In the genomic region with DNA sequence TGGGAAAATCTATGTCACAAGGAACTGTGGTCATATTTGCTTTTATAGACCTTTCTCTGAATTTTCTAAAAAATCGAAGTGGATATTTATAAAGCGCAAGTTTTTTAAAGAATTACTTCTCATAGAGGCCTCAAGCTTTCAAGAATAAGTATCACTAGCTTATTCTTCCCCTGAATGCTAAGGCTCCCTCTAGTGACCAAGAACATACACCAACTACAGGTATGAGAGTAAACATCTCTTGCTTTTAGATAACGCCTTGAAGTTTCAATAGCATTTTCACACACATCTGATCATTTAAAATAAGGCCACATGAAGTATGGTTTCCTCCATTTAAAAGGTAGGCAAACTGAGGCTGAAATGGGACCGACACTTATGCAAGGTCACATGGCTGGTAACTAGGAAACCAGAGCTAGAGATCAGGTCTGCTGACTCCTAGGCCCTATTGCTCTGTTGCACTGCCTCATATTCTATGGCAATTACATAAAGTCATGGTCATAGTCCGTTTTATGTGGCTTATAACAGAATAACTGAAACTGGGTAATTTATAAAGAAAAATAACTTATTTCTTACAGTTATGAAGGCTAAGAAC, we compare ENCODE assay signal across 1 cellular context.
TF ChIP-seq lines count a peak whose summit lies in the region.

No MANE protein-coding gene starts in this region.

TF ChIP-seq in HepG2, 621 proteins besides CTCF, POLR2A, EP300 and RAD21 (continued from another document):
- TF ChIP-seq SOX13 (IDR thresholded peaks at IDR 0.05) (no peak), SOX13 (CRISPR knock-in tag; conservative IDR thresholded peaks at IDR 0.05 in 1 of 2, IDR thresholded peaks at IDR 0.05 in 1 of 2) (0 out of 4 replicates have a peak, but pooled peaks of 1 of the 2 experiments have one; percentile 7), KAT8 (CRISPR knock-in tag; IDR thresholded peaks at IDR 0.05) (0 out of 2 replicates have a peak, but pooled peaks have one; percentile 23), ZNF362 (CRISPR knock-in tag; IDR thresholded peaks at IDR 0.05; ENCODE audit: borderline replicate concordance) (no peak), FOXA3 (CRISPR knock-in tag; IDR thresholded peaks at IDR 0.05) (peak; percentile 70), NAIF1 (CRISPR knock-in tag; IDR thresholded peaks at IDR 0.05; ENCODE audit: borderline replicate concordance) (no peak), RFXANK (CRISPR knock-in tag; IDR thresholded peaks at IDR 0.05) (0 out of 2 replicates have a peak, but pooled peaks have one; percentile 61), SALL2 (CRISPR knock-in tag; IDR thresholded peaks at IDR 0.05) (no peak), RBM39 (IDR thresholded peaks at IDR 0.05; ENCODE audit: low read depth, low read length, poor library complexity, severe bottlenecking) (no peak), STAG1 (CRISPR knock-in tag; IDR thresholded peaks at IDR 0.05) (peak; percentile 79), RFX5 (IDR thresholded peaks at IDR 0.05; ENCODE audit: low read depth, low read length) (no peak), TBX2 (CRISPR knock-in tag; IDR thresholded peaks at IDR 0.05; ENCODE audit: borderline replicate concordance) (no peak), MYPOP (CRISPR knock-in tag; IDR thresholded peaks at IDR 0.05) (no peak), LRRFIP1 (CRISPR knock-in tag; conservative IDR thresholded peaks at IDR 0.05) (no peak), JARID2 (CRISPR knock-in tag; IDR thresholded peaks at IDR 0.05; ENCODE audit: insufficient replicate concordance) (no peak), FOXC1 (CRISPR knock-in tag; IDR thresholded peaks at IDR 0.05; ENCODE audit: borderline replicate concordance) (no peak), FOXA1 (IDR thresholded peaks at IDR 0.05) (no peak), FOXA1 (CRISPR knock-in tag; IDR thresholded peaks at IDR 0.05) (peak; percentile 64), RXRA (CRISPR knock-in tag; IDR thresholded peaks at IDR 0.05) (no peak), FOXP1 (IDR thresholded peaks at IDR 0.05) (no peak), FOXP1 (CRISPR knock-in tag; IDR thresholded peaks at IDR 0.05) (no peak), ZNF512 (CRISPR knock-in tag; IDR thresholded peaks at IDR 0.05) (no peak), KLF11 (CRISPR knock-in tag; IDR thresholded peaks at IDR 0.05) (no peak), ZFP37 (CRISPR knock-in tag; IDR thresholded peaks at IDR 0.05; ENCODE audit: borderline replicate concordance) (no peak), ZNF776 (CRISPR knock-in tag; IDR thresholded peaks at IDR 0.05) (no peak), MAF1 (CRISPR knock-in tag; IDR thresholded peaks at IDR 0.05; ENCODE audit: borderline replicate concordance) (no peak), PHB2 (IDR thresholded peaks at IDR 0.05; ENCODE audit: partially characterized antibody) (no peak), GABPA (IDR thresholded peaks at IDR 0.05; ENCODE audit: low read depth, low read length) (no peak), GABPA (CRISPR knock-in tag; IDR thresholded peaks at IDR 0.05; ENCODE audit: low read depth) (no peak), PREB (CRISPR knock-in tag; IDR thresholded peaks at IDR 0.05) (no peak)
- TF ChIP-seq, protein P1, sequence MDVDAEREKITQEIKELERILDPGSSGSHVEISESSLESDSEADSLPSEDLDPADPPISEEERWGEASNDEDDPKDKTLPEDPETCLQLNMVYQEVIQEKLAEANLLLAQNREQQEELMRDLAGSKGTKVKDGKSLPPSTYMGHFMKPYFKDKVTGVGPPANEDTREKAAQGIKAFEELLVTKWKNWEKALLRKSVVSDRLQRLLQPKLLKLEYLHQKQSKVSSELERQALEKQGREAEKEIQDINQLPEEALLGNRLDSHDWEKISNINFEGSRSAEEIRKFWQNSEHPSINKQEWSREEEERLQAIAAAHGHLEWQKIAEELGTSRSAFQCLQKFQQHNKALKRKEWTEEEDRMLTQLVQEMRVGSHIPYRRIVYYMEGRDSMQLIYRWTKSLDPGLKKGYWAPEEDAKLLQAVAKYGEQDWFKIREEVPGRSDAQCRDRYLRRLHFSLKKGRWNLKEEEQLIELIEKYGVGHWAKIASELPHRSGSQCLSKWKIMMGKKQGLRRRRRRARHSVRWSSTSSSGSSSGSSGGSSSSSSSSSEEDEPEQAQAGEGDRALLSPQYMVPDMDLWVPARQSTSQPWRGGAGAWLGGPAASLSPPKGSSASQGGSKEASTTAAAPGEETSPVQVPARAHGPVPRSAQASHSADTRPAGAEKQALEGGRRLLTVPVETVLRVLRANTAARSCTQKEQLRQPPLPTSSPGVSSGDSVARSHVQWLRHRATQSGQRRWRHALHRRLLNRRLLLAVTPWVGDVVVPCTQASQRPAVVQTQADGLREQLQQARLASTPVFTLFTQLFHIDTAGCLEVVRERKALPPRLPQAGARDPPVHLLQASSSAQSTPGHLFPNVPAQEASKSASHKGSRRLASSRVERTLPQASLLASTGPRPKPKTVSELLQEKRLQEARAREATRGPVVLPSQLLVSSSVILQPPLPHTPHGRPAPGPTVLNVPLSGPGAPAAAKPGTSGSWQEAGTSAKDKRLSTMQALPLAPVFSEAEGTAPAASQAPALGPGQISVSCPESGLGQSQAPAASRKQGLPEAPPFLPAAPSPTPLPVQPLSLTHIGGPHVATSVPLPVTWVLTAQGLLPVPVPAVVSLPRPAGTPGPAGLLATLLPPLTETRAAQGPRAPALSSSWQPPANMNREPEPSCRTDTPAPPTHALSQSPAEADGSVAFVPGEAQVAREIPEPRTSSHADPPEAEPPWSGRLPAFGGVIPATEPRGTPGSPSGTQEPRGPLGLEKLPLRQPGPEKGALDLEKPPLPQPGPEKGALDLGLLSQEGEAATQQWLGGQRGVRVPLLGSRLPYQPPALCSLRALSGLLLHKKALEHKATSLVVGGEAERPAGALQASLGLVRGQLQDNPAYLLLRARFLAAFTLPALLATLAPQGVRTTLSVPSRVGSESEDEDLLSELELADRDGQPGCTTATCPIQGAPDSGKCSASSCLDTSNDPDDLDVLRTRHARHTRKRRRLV (CRISPR knock-in tag; IDR thresholded peaks at IDR 0.05) = no peak
- TF ChIP-seq, protein P2, sequence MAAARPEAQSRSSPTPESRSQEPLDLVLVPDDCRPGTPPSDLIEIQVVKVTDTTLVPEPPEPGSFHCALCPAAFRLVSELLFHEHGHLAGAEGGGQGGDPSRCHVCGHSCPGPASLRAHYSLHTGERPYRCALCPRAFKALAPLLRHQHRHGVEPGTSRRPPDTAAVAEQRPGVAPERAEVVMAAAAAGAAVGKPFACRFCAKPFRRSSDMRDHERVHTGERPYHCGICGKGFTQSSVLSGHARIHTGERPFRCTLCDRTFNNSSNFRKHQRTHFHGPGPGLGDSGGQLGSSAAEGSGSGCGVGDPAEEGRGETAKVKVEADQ (CRISPR knock-in tag; IDR thresholded peaks at IDR 0.05; ENCODE audit: borderline replicate concordance) = no peak
- TF ChIP-seq, protein P3, sequence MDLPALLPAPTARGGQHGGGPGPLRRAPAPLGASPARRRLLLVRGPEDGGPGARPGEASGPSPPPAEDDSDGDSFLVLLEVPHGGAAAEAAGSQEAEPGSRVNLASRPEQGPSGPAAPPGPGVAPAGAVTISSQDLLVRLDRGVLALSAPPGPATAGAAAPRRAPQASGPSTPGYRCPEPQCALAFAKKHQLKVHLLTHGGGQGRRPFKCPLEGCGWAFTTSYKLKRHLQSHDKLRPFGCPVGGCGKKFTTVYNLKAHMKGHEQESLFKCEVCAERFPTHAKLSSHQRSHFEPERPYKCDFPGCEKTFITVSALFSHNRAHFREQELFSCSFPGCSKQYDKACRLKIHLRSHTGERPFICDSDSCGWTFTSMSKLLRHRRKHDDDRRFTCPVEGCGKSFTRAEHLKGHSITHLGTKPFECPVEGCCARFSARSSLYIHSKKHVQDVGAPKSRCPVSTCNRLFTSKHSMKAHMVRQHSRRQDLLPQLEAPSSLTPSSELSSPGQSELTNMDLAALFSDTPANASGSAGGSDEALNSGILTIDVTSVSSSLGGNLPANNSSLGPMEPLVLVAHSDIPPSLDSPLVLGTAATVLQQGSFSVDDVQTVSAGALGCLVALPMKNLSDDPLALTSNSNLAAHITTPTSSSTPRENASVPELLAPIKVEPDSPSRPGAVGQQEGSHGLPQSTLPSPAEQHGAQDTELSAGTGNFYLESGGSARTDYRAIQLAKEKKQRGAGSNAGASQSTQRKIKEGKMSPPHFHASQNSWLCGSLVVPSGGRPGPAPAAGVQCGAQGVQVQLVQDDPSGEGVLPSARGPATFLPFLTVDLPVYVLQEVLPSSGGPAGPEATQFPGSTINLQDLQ (CRISPR knock-in tag; IDR thresholded peaks at IDR 0.05) = no peak
